Comparison of ENCODE assay signal across 23 cellular contexts in the genomic region with DNA sequence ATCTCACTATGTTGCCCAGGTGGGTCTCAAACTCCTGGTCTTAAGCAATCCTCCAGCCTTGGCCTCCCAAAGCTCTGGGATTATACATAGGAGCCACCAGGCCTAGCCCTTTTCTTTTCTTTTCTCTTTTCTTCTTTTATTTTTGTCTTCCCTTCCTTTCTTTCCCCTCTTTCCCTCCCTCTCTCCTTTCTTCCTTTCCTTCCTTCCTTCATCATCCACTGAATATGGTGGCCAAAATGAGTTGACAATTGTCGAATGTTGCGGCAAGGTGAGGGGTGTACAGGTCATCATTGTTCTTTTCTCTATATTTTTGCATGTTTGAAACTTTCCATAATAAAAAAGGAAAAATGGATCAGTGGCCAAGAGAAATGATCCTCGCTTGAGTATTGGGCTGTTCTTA. TPM values are rescaled to one million over a fixed set of nuclear protein-coding genes. Genes with fewer than 3 reads are reported as not detected.
"Had no signal": no experiment of that assay in that cellular context is flagged by ENCODE, and none has a peak within 500 bp of the region (broad histone marks: within the 10 kb centered on the region; RNA-seq: fewer than 3 reads in every experiment).

No MANE protein-coding gene starts in this region.

- H3K27me3 Mint-ChIP-seq: activated CD4-positive, alpha-beta T cell treated with anti-CD3 and anti-CD28 coated beads, Interleukin-2, amount 10 ng/mL, durations not matched to agents 7 days and 5 days; activated naive CD4-positive, alpha-beta T cell treated with anti-CD3 and anti-CD28 coated beads, Interleukin-2, amount 10 ng/mL, durations not matched to agents 7 days and 5 days had no signal

- H3K27ac ChIP-seq: prostate gland, right atrium auricular region, vagina had no signal

- H3K4me1 ChIP-seq: ascending aorta, prostate gland had no signal

- H3K27me3 ChIP-seq: ascending aorta, esophagus squamous epithelium, right atrium auricular region, transverse colon, vagina had no signal

- DNase-seq: activated CD4-positive, alpha-beta T cell treated with anti-CD3 and anti-CD28 coated beads, Interleukin-2, amount 10 ng/mL, durations not matched to agents 7 days and 5 days; activated CD8-positive, alpha-beta T cell treated with anti-CD3 and anti-CD28 coated beads, Interleukin-2, amount 10 ng/mL, durations not matched to agents 7 days and 5 days; activated effector memory CD4-positive, alpha-beta T cell treated with Interleukin-2 at 50 U/mL for 16 hours; activated naive CD4-positive, alpha-beta T cell treated with anti-CD3 and anti-CD28 coated beads, Interleukin-2, amount 10 ng/mL, durations not matched to agents 7 days and 5 days; activated naive CD8-positive, alpha-beta T cell treated with anti-CD3 and anti-CD28 coated beads, Interleukin-2, amount 50 U/mL, for 24 hours; activated T-cell treated with anti-CD3 and anti-CD28 coated beads, Interleukin-2, amount 50 U/mL, for 4 hours; cerebellar nuclear complex; effector memory CD4-positive, alpha-beta T cell; esophagus squamous epithelium; hypothalamus; islet precursor cell; left colon; occipital lobe; stimulated activated naive CD8-positive, alpha-beta T cell treated with anti-CD3 and anti-CD28 coated beads, Interleukin-15, Interleukin-2, amounts not matched to agents 100 U/mL and 50 U/mL, for 24 hours had no signal

- ATAC-seq: activated CD4-positive, CD25-positive, alpha-beta regulatory T cell treated with anti-CD3 and anti-CD28 coated beads, Interleukin-2, amount 50 U/mL, for 24 hours; activated CD8-positive, alpha-beta T cell treated with anti-CD3 and anti-CD28 coated beads, Interleukin-2, amount 10 ng/mL, durations not matched to agents 7 days and 5 days; activated naive CD8-positive, alpha-beta T cell treated with anti-CD3 and anti-CD28 coated beads, Interleukin-2, amount 50 U/mL, for 24 hours; activated T-cell treated with anti-CD3 and anti-CD28 coated beads, Interleukin-2, amount 50 U/mL, for 4 hours; left colon; stimulated activated naive CD8-positive, alpha-beta T cell treated with anti-CD3 and anti-CD28 coated beads, Interleukin-15, Interleukin-2, amounts not matched to agents 100 U/mL and 50 U/mL, for 24 hours had no signal

- H3K9me3 ChIP-seq: ascending aorta, esophagus squamous epithelium, prostate gland, right atrium auricular region, transverse colon, vagina had no signal

- H3K36me3 Mint-ChIP-seq: activated naive CD4-positive, alpha-beta T cell treated with anti-CD3 and anti-CD28 coated beads, Interleukin-2, amount 10 ng/mL, durations not matched to agents 7 days and 5 days had no signal

- H3K4me3 ChIP-seq: ascending aorta, esophagus squamous epithelium, lung, prostate gland, right atrium auricular region, transverse colon, vagina had no signal

- H3K27ac Mint-ChIP-seq: activated CD4-positive, alpha-beta T cell treated with anti-CD3 and anti-CD28 coated beads, Interleukin-2, amount 10 ng/mL, durations not matched to agents 7 days and 5 days; activated CD8-positive, alpha-beta T cell treated with anti-CD3 and anti-CD28 coated beads, Interleukin-2, amount 10 ng/mL, durations not matched to agents 7 days and 5 days; activated naive CD4-positive, alpha-beta T cell treated with anti-CD3 and anti-CD28 coated beads, Interleukin-2, amount 10 ng/mL, durations not matched to agents 7 days and 5 days; activated naive CD8-positive, alpha-beta T cell treated with anti-CD3 and anti-CD28 coated beads, Interleukin-2, amount 50 U/mL, for 24 hours; dendritic cell treated with granulocyte-macrophage colony-stimulating factor and Interleukin-4, amounts not matched to agents 40 ng/mL and 50 ng/mL, for 4 days; T-helper 1 cell treated with Interleukin-12 subunit alpha and Interleukin-12 subunit beta and Interleukin-4 antibody, amounts not matched to agents 30 μg/mL and 1 μg/mL, for 36 hours had no signal

- H3K4me1 Mint-ChIP-seq: activated CD4-positive, alpha-beta T cell treated with anti-CD3 and anti-CD28 coated beads, Interleukin-2, amount 10 ng/mL, durations not matched to agents 7 days and 5 days; activated naive CD4-positive, alpha-beta T cell treated with anti-CD3 and anti-CD28 coated beads, Interleukin-2, amount 10 ng/mL, durations not matched to agents 7 days and 5 days had no signal

- H3K9me3 Mint-ChIP-seq: activated CD4-positive, alpha-beta T cell treated with anti-CD3 and anti-CD28 coated beads, Interleukin-2, amount 10 ng/mL, durations not matched to agents 7 days and 5 days; activated naive CD4-positive, alpha-beta T cell treated with anti-CD3 and anti-CD28 coated beads, Interleukin-2, amount 10 ng/mL, durations not matched to agents 7 days and 5 days; activated naive CD8-positive, alpha-beta T cell treated with anti-CD3 and anti-CD28 coated beads, Interleukin-2, amount 50 U/mL, for 24 hours; activated T-cell treated with anti-CD3 and anti-CD28 coated beads, Interleukin-2, amount 50 U/mL, for 4 hours; dendritic cell treated with granulocyte-macrophage colony-stimulating factor and Interleukin-4, amounts not matched to agents 40 ng/mL and 50 ng/mL, for 4 days; T-helper 1 cell treated with Interleukin-12 subunit alpha and Interleukin-12 subunit beta and Interleukin-4 antibody, amounts not matched to agents 30 μg/mL and 1 μg/mL, for 36 hours had no signal

- H3K36me3 ChIP-seq: ascending aorta, esophagus squamous epithelium, prostate gland, right atrium auricular region, transverse colon, vagina had no signal

- H3K4me3 Mint-ChIP-seq: activated CD4-positive, alpha-beta T cell treated with anti-CD3 and anti-CD28 coated beads, Interleukin-2, amount 10 ng/mL, durations not matched to agents 7 days and 5 days; activated CD8-positive, alpha-beta T cell treated with anti-CD3 and anti-CD28 coated beads, Interleukin-2, amount 10 ng/mL, durations not matched to agents 7 days and 5 days; activated naive CD4-positive, alpha-beta T cell treated with anti-CD3 and anti-CD28 coated beads, Interleukin-2, amount 10 ng/mL, durations not matched to agents 7 days and 5 days; activated naive CD8-positive, alpha-beta T cell treated with anti-CD3 and anti-CD28 coated beads, Interleukin-2, amount 50 U/mL, for 24 hours; activated T-cell treated with anti-CD3 and anti-CD28 coated beads, Interleukin-2, amount 50 U/mL, for 4 hours; dendritic cell treated with granulocyte-macrophage colony-stimulating factor and Interleukin-4, amounts not matched to agents 40 ng/mL and 50 ng/mL, for 4 days; T-helper 1 cell treated with Interleukin-12 subunit alpha and Interleukin-12 subunit beta and Interleukin-4 antibody, amounts not matched to agents 30 μg/mL and 1 μg/mL, for 36 hours had no signal

RNA-seq across cellular contexts. Expression of gene BASP1, which starts 32.1 kb away (rescaled TPM):
- total RNA-seq: activated CD8-positive, alpha-beta T cell treated with anti-CD3 and anti-CD28 coated beads, Interleukin-2, amount 10 ng/mL, durations not matched to agents 7 days and 5 days had no signal
